Comparison of ENCODE assay signal across 10 cellular contexts in genomic region chr7:130985361-130985760, GRCh38.
DNase-seq lines count a peak whose midpoint lies in the region; ATAC-seq and TF ChIP-seq lines count a peak whose summit lies in the region.
"Had no signal": no experiment of that assay in that cellular context is flagged by ENCODE, and none has a peak within 500 bp of the region (broad histone marks: within the 10 kb centered on the region; RNA-seq: fewer than 3 reads in every experiment).

No MANE protein-coding gene starts in this region.

- no peak for ATAC-seq in CD8-positive, alpha-beta T cell
- ATAC-seq in omental fat pad (ENCODE audit: low FRiP score), result no peak

- POLR2A ChIA-PET in CD8-positive, alpha-beta T cell (lab: Charles Lee), result no interaction called here
- POLR2A ChIA-PET in HEK293 (lab: Yijun Ruan, JAX), result no interaction called here

- H3K27me3 Mint-ChIP-seq in CD8-positive, alpha-beta T cell (ENCODE audit: low read depth), result no peaks in the 10 kb centered on the region

- peak overlapping the region; percentile 75 for H3K27ac Mint-ChIP-seq in CD8-positive, alpha-beta T cell

- H3K4me3 ChIP-seq in CD8-positive, alpha-beta T cell (ENCODE audit: low read depth, low read length), result no peak overlapping the region
- H3K4me3 ChIP-seq in HEK293 (ENCODE audit: low read depth, low read length) (no peak overlapping the region), coronary artery (peak overlapping the region; percentile 4), rectal smooth muscle tissue (ENCODE audit: low read length) (no peak overlapping the region)

- CTCF ChIA-PET in CD8-positive, alpha-beta T cell (lab: Charles Lee), result no interaction called here
- CTCF ChIA-PET in HEK293 (lab: Yijun Ruan, JAX), result interaction anchor here (0.9 to 1.8 kb wide), 3 partner anchors 22 to 88 kb away, joined by 3 to 6 read pairs (median 5); no protein-coding TSS in a partner anchor

- no peak for TF ChIP-seq CTCF in CD8-positive, alpha-beta T cell (IDR thresholded peaks at IDR 0.05)
- no peak for TF ChIP-seq CTCF in HEK293 (tag by site-specific recombination; IDR thresholded peaks at IDR 0.05)
- TF ChIP-seq CTCF in coronary artery (IDR thresholded peaks at IDR 0.05), result no peak
- no peak for TF ChIP-seq CTCF in omental fat pad (IDR thresholded peaks at IDR 0.05)

- H3K27me3 ChIP-seq in CD8-positive, alpha-beta T cell (ENCODE audit: insufficient read depth, low read length), result no peaks in the 10 kb centered on the region
- H3K27me3 ChIP-seq in rectal smooth muscle tissue (ENCODE audit: control insufficient read depth, insufficient read depth, low read length), result no peaks in the 10 kb centered on the region

- H3K9me3 ChIP-seq in CD8-positive, alpha-beta T cell (ENCODE audit: low read length), result no peaks in the 10 kb centered on the region
- no peaks in the 10 kb centered on the region for H3K9me3 ChIP-seq in HEK293 (ENCODE audit: control insufficient read depth, insufficient read depth, low read depth, low read length)

- H3K9ac ChIP-seq in rectal smooth muscle tissue (ENCODE audit: low read length), result no peak overlapping the region

- DNase-seq in CD8-positive, alpha-beta T cell, result no peak
- DNase-seq in coronary artery (ENCODE audit: low spot score) (no peak), SK-N-DZ (ENCODE audit: low spot score) (no peak), NCI-H526 treated with DMSO at 0.1 percent for 48 hours (lab: John Stamatoyannopoulos, UW) (no peak), omental fat pad (ENCODE audit: low spot score) (no peak)
- DNase-seq: hippocampal formation, NCI-H187, posterior cingulate gyrus had no signal

- peaks cover 24% of the 10 kb centered on the region for H3K4me1 Mint-ChIP-seq in CD8-positive, alpha-beta T cell (ENCODE audit: low read depth)

- H3K4me1 ChIP-seq in CD8-positive, alpha-beta T cell (ENCODE audit: insufficient read depth, low read length), result peaks cover 77% of the 10 kb centered on the region
- no peaks in the 10 kb centered on the region; the same call in 1 of the 2 replicates for H3K4me1 ChIP-seq in HEK293 (ENCODE audit: control insufficient read depth, insufficient read depth, low read length)
- peaks cover 32% of the 10 kb centered on the region for H3K4me1 ChIP-seq in rectal smooth muscle tissue (ENCODE audit: control insufficient read depth, insufficient read depth, low read length)

- no peak overlapping the region for H3K4me3 Mint-ChIP-seq in CD8-positive, alpha-beta T cell

- H3K27ac ChIP-seq in CD8-positive, alpha-beta T cell (ENCODE audit: low read depth, low read length), result peak overlapping the region; percentile 52
- H3K27ac ChIP-seq in HEK293 (ENCODE audit: extremely low read depth, low read depth, low read length), result no peak overlapping the region
- H3K27ac ChIP-seq in coronary artery, result peak overlapping the region in 1 of 2 donors; percentile 62
- peak overlapping the region; percentile 72 for H3K27ac ChIP-seq in rectal smooth muscle tissue (ENCODE audit: low read depth, low read length)

- intact Hi-C loops in CD8-positive, alpha-beta T cell (cut with DNase I, micrococcal nuclease), result loop anchor here in 1 of 2 experiments (10.0 kb wide), 1 partner anchor 529 kb away; no protein-coding TSS in a partner anchor

- H3K36me3 ChIP-seq in CD8-positive, alpha-beta T cell (ENCODE audit: insufficient read depth, low read length), result no peaks in the 10 kb centered on the region
- no peaks in the 10 kb centered on the region for H3K36me3 ChIP-seq in HEK293 (ENCODE audit: control insufficient read depth in 2 of 2, insufficient read depth in 1 of 2, low read length in 2 of 2)
- peaks cover 3% of the 10 kb centered on the region for H3K36me3 ChIP-seq in rectal smooth muscle tissue (ENCODE audit: control insufficient read depth, insufficient read depth, low read length)

- H3K9me3 Mint-ChIP-seq in CD8-positive, alpha-beta T cell, result no peaks in the 10 kb centered on the region

- peaks cover 49% of the 10 kb centered on the region for H3K36me3 Mint-ChIP-seq in CD8-positive, alpha-beta T cell

TF ChIP-seq in HEK293, 187 proteins besides CTCF, POLR2A, EP300 and RAD21:
- no peak for TF ChIP-seq ZNF837 (tag by site-specific recombination; IDR thresholded peaks at IDR 0.05)
- TF ChIP-seq PRDM1 (tag by site-specific recombination; IDR thresholded peaks at IDR 0.05), result peak; percentile 13; the same call in 1 of the 2 replicates
- TF ChIP-seq ZFP3 (tag by site-specific recombination; IDR thresholded peaks at IDR 0.05; ENCODE audit: low read depth), result no peak
- no peak for TF ChIP-seq ZNF174 (tag by site-specific recombination; IDR thresholded peaks at IDR 0.05)
- TF ChIP-seq ZEB2 (tag by site-specific recombination; IDR thresholded peaks at IDR 0.05), result no peak
